10 cellular contexts compared by ENCODE assay signal in genomic region chr11:63851354-63851753, GRCh38. TPM values are rescaled to one million over a fixed set of nuclear protein-coding genes. Genes with fewer than 3 reads are reported as not detected.
DNase-seq lines count a peak whose midpoint lies in the region; ATAC-seq and TF ChIP-seq lines count a peak whose summit lies in the region.
"Had no signal": no experiment of that assay in that cellular context is flagged by ENCODE, and none has a peak within 500 bp of the region (broad histone marks: within the 10 kb centered on the region; RNA-seq: fewer than 3 reads in every experiment).

No MANE protein-coding gene starts in this region.

- peak overlapping the region in 10 of 11 experiments; percentile 17 to 56 (median 44); a peak in 17 of 22 replicates for H3K9ac ChIP-seq in BLaER1 treated with 17β-estradiol and CSF1 and Interleukin-3, amounts not matched to agents 10 nM and 100 nM
- peak overlapping the region; percentile 26 for H3K9ac ChIP-seq in Loucy (ENCODE audit: low read depth, low read length, poor library complexity, severe bottlenecking)
- no peak overlapping the region for H3K9ac ChIP-seq in neural progenitor cell
- H3K9ac ChIP-seq in endodermal cell (ENCODE audit: extremely low read depth, low read length, poor library complexity, severe bottlenecking) = no peak overlapping the region

- H3K4me3 Mint-ChIP-seq in neural progenitor cell (peak overlapping the region; percentile 0), endodermal cell (no peak overlapping the region)

- peaks cover 20% of the 10 kb centered on the region for H3K4me1 Mint-ChIP-seq in neural progenitor cell
- peaks cover 15% of the 10 kb centered on the region for H3K4me1 Mint-ChIP-seq in endodermal cell

- no peaks in the 10 kb centered on the region for H3K9me3 ChIP-seq in BLaER1 treated with 17β-estradiol and CSF1 and Interleukin-3, amounts not matched to agents 10 nM and 100 nM (replicated peaks in 1 of 11)
- H3K9me3 ChIP-seq in Loucy (ENCODE audit: insufficient read depth, low read depth, low read length) = no peaks in the 10 kb centered on the region
- H3K9me3 ChIP-seq in body of pancreas = no peaks in the 10 kb centered on the region
- H3K9me3 ChIP-seq in neural progenitor cell (ENCODE audit: low read depth) = no peaks in the 10 kb centered on the region
- no peaks in the 10 kb centered on the region for H3K9me3 ChIP-seq in endodermal cell (ENCODE audit: control insufficient read depth, low read length)

- H3F3A ChIP-seq in Loucy (ENCODE audit: low read depth) (no peaks in the 10 kb centered on the region), neural progenitor cell (ENCODE audit: low read depth) (peaks cover 11% of the 10 kb centered on the region)

- no peak for ATAC-seq in body of pancreas
- no peak for ATAC-seq in GM21381 (IDR thresholded peaks at IDR 0.05; ENCODE audit: unreplicated experiment)

- intact Hi-C loops in body of pancreas (cut with DNase I) = no loop called here

- no peak for TF ChIP-seq POLR2A in body of pancreas (IDR thresholded peaks at IDR 0.05)

- DNase-seq in body of pancreas (no peak), neural progenitor cell (ENCODE audit: low spot score) (no peak), SW480 (ENCODE audit: low spot score) (no peak), endodermal cell (no peak)
- no peak for DNase-seq in NK-92 treated with Interleukin-12 subunit alpha and Interleukin-12 subunit beta, amount 100 ng/mL, for 24 hours (lab: John Stamatoyannopoulos, UW)
- DNase-seq: cortex of kidney, mesenchymal stem cell had no signal

- WGBS in body of pancreas, 2 donors = 20 to 42% methylated on average over 2 of the region's 2 CpGs
- 90 to 92% methylated on average over 2 of the region's 2 CpGs for WGBS in endodermal cell (ENCODE audit: insufficient coverage in 1 of 2, insufficient read length in 1 of 2), 2 experiments

- TF ChIP-seq CTCF in Loucy (conservative IDR thresholded peaks at IDR 0.05; ENCODE audit: low read length) = no peak
- no peak for TF ChIP-seq CTCF in body of pancreas (IDR thresholded peaks at IDR 0.05)
- TF ChIP-seq CTCF in neural progenitor cell (IDR thresholded peaks at IDR 0.05) = no peak
- TF ChIP-seq CTCF in endodermal cell (conservative IDR thresholded peaks at IDR 0.05) = no peak

- peaks cover 7% of the 10 kb centered on the region for H3K27me3 Mint-ChIP-seq in neural progenitor cell (ENCODE audit: insufficient read depth, low read depth)
- no peaks in the 10 kb centered on the region for H3K27me3 Mint-ChIP-seq in endodermal cell (ENCODE audit: insufficient read depth)

- peaks cover 22 to 70% (median 47%) of the 10 kb centered on the region in 11 experiments; a peak in 20 of 22 replicates for H3K36me3 ChIP-seq in BLaER1 treated with 17β-estradiol and CSF1 and Interleukin-3, amounts not matched to agents 10 nM and 100 nM
- H3K36me3 ChIP-seq in Loucy (ENCODE audit: insufficient read depth, low read length) (no peaks in the 10 kb centered on the region; the same call in 1 of the 2 replicates), body of pancreas (replicated peaks in 1 of 2; ENCODE audit: insufficient read depth in 1 of 2, low read depth in 2 of 2) (no peaks in the 10 kb centered on the region), neural progenitor cell (no peaks in the 10 kb centered on the region), endodermal cell (ENCODE audit: control insufficient read depth, insufficient read depth, low read length) (peaks cover 33% of the 10 kb centered on the region)

- peaks cover 26 to 95% (median 41%) of the 10 kb centered on the region in 10 experiments for H3K4me1 ChIP-seq in BLaER1 treated with 17β-estradiol and CSF1 and Interleukin-3, amounts not matched to agents 10 nM and 100 nM
- peaks cover 35% of the 10 kb centered on the region for H3K4me1 ChIP-seq in Loucy (ENCODE audit: insufficient read depth, low read length, poor library complexity, severe bottlenecking)
- peaks cover 65% of the 10 kb centered on the region for H3K4me1 ChIP-seq in body of pancreas
- peaks cover 24% of the 10 kb centered on the region for H3K4me1 ChIP-seq in neural progenitor cell
- no peaks in the 10 kb centered on the region for H3K4me1 ChIP-seq in endodermal cell (ENCODE audit: control insufficient read depth, insufficient read depth, low read length)

- H3K9me3 Mint-ChIP-seq in neural progenitor cell = no peaks in the 10 kb centered on the region
- H3K9me3 Mint-ChIP-seq in endodermal cell = no peaks in the 10 kb centered on the region

- H3K27ac Mint-ChIP-seq in neural progenitor cell = peak overlapping the region; percentile 40
- H3K27ac Mint-ChIP-seq in endodermal cell = no peak overlapping the region

- H3K36me3 Mint-ChIP-seq in neural progenitor cell (peaks cover 18% of the 10 kb centered on the region), endodermal cell (ENCODE audit: low read depth) (peaks cover 41% of the 10 kb centered on the region)

- H3K27me3 ChIP-seq in BLaER1 treated with 17β-estradiol and CSF1 and Interleukin-3, amounts not matched to agents 10 nM and 100 nM = no peaks in the 10 kb centered on the region
- H3K27me3 ChIP-seq in Loucy (ENCODE audit: insufficient read depth, low read length, poor library complexity, severe bottlenecking) (no peaks in the 10 kb centered on the region), body of pancreas (no peaks in the 10 kb centered on the region), neural progenitor cell (no peaks in the 10 kb centered on the region), endodermal cell (ENCODE audit: control insufficient read depth, insufficient read depth, low read length, poor library complexity, severe bottlenecking) (no peaks in the 10 kb centered on the region)

- peak overlapping the region; percentile 59 to 81 (median 73) for H3K4me2 ChIP-seq in BLaER1 treated with 17β-estradiol and CSF1 and Interleukin-3, amounts not matched to agents 10 nM and 100 nM
- H3K4me2 ChIP-seq in Loucy (ENCODE audit: low read depth, low read length, poor library complexity, severe bottlenecking) (peak overlapping the region; percentile 53), neural progenitor cell (peak overlapping the region; percentile 14)

- peak overlapping the region in 3 of 10 experiments; percentile 5 to 14 (median 6); a peak in 4 of 20 replicates for H3K4me3 ChIP-seq in BLaER1 treated with 17β-estradiol and CSF1 and Interleukin-3, amounts not matched to agents 10 nM and 100 nM
- H3K4me3 ChIP-seq in Loucy (ENCODE audit: low read length, poor library complexity, severe bottlenecking) = peak overlapping the region; percentile 9
- no peak overlapping the region for H3K4me3 ChIP-seq in body of pancreas
- no peak overlapping the region for H3K4me3 ChIP-seq in neural progenitor cell
- no peak overlapping the region for H3K4me3 ChIP-seq in endodermal cell (ENCODE audit: low read length)

- H2AFZ ChIP-seq in Loucy (ENCODE audit: low read length) (no peak overlapping the region), neural progenitor cell (replicated peaks) (no peak overlapping the region)

- H3K79me2 ChIP-seq in Loucy (ENCODE audit: insufficient read depth, low read length) (peaks cover 84% of the 10 kb centered on the region), neural progenitor cell (ENCODE audit: low read depth) (peaks cover 99% of the 10 kb centered on the region)

- H3K9me2 ChIP-seq in Loucy (replicated peaks; ENCODE audit: low read depth, low read length) = no peaks in the 10 kb centered on the region

- H4K20me1 ChIP-seq in BLaER1 treated with 17β-estradiol and CSF1 and Interleukin-3, amounts not matched to agents 10 nM and 100 nM = peaks cover 65 to 98% (median 89%) of the 10 kb centered on the region in 11 experiments
- H4K20me1 ChIP-seq in Loucy (ENCODE audit: insufficient read depth, low read length, poor library complexity, severe bottlenecking) (peaks cover 34% of the 10 kb centered on the region), neural progenitor cell (ENCODE audit: low read depth) (peaks cover 65% of the 10 kb centered on the region)

- peak overlapping the region in 10 of 11 experiments; percentile 8 to 71 (median 44); a peak in 16 of 22 replicates for H3K27ac ChIP-seq in BLaER1 treated with 17β-estradiol and CSF1 and Interleukin-3, amounts not matched to agents 10 nM and 100 nM
- H3K27ac ChIP-seq in body of pancreas (peak overlapping the region in 3 of 4 donors; percentile 48 to 93 (median 56)), neural progenitor cell (peak overlapping the region; percentile 63), endodermal cell (ENCODE audit: low read depth, low read length) (no peak overlapping the region)

RNA-seq across cellular contexts. Expression of gene MARK2, which starts 12.4 kb away (rescaled TPM):
- total RNA-seq in body of pancreas (10 to 100 TPM; 32.2 to 33.9 TPM), neural progenitor cell (ENCODE audit: low replicate concordance) (23.0 and 25.4 TPM in 2 replicates), endodermal cell (10 to 100 TPM; 39.7 to 39.8 TPM)
- polyA plus RNA-seq in endodermal cell (2013, experiment 1 of 2) = 26.6 TPM
- 27.3 TPM for polyA plus RNA-seq in endodermal cell (2013, experiment 2 of 2)

RNA-seq across cellular contexts. Expression of gene SPINDOC, which starts 38.1 kb away (rescaled TPM):
- 10 to 100 TPM in 1 of 2 donors, 1 to 10 TPM in 1; 3.6 to 16.2 TPM for total RNA-seq in body of pancreas
- total RNA-seq in neural progenitor cell (ENCODE audit: low replicate concordance) = 27.2 and 80.0 TPM in 2 replicates
- total RNA-seq in endodermal cell = 100 to 1,000 TPM in 1 of 2 donors, 10 to 100 TPM in 1; 96.1 to 103 TPM
- 59.8 TPM for polyA plus RNA-seq in endodermal cell (2013, experiment 1 of 2)
- polyA plus RNA-seq in endodermal cell (2013, experiment 2 of 2) = 60.2 TPM

Comparison
In these comparisons a context has a peak if more than half of its experiments do, and no peak if none do; other contexts are left out.
1. H3K4me2 ChIP-seq: peak in every context shown above with its lines; median percentile 73 in BLaER1 treated with 17β-estradiol and CSF1 and Interleukin-3, amounts not matched to agents 10 nM and 100 nM; 53 in Loucy; 14 in neural progenitor cell.
2. H3K9ac ChIP-seq: peak in BLaER1 treated with 17β-estradiol and CSF1 and Interleukin-3, amounts not matched to agents 10 nM and 100 nM (10 of 11) and Loucy (single experiment); none in neural progenitor cell (single experiment) and endodermal cell (single experiment).